Comparison of ENCODE assay signal across 1 cellular context in genomic region chr1:12450090-12450764, GRCh38.
A peak's percentile ranks its signal among the peaks of the same experiment; 100 is the strongest.
TF ChIP-seq lines count a peak whose summit lies in the region.

No MANE protein-coding gene starts in this region.

TF ChIP-seq in K562, 482 proteins besides CTCF, POLR2A, EP300 and RAD21 (continued from another document and continues in another):
- TF ChIP-seq TCF15 (CRISPR knock-in tag; IDR thresholded peaks at IDR 0.05) (0 out of 2 replicates have a peak, but pooled peaks have one; percentile 85), ZNF76 (CRISPR knock-in tag; IDR thresholded peaks at IDR 0.05; ENCODE audit: borderline replicate concordance) (0 out of 2 replicates have a peak, but pooled peaks have one; percentile 62), CBFA2T3 (IDR thresholded peaks at IDR 0.05) (no peak), ZNF592 (IDR thresholded peaks at IDR 0.05) (no peak; the same call in none of the 2 replicates), HOMEZ (CRISPR knock-in tag; IDR thresholded peaks at IDR 0.05) (no peak), SNAPC5 (CRISPR knock-in tag; IDR thresholded peaks at IDR 0.05) (no peak), SMAD3 (CRISPR knock-in tag; conservative IDR thresholded peaks at IDR 0.05) (no peak), ATF4 (CRISPR knock-in tag; IDR thresholded peaks at IDR 0.05) (peak; percentile 51; the same call in 1 of the 2 replicates), PRDM10 (IDR thresholded peaks at IDR 0.05; ENCODE audit: partially characterized antibody) (no peak), ZNF140 (CRISPR knock-in tag; IDR thresholded peaks at IDR 0.05) (peak; percentile 43; the same call in 1 of the 2 replicates), ZNF57 (CRISPR knock-in tag; IDR thresholded peaks at IDR 0.05) (peak; percentile 45; the same call in 1 of the 2 replicates), E2F1 (CRISPR knock-in tag; IDR thresholded peaks at IDR 0.05) (no peak), HLTF (IDR thresholded peaks at IDR 0.05) (no peak), MYBL2 (IDR thresholded peaks at IDR 0.05; ENCODE audit: low read depth) (no peak), MYBL2 (CRISPR knock-in tag; IDR thresholded peaks at IDR 0.05; ENCODE audit: borderline replicate concordance) (no peak), GTF3C2 (IDR thresholded peaks at IDR 0.05; ENCODE audit: borderline replicate concordance, extremely low read depth, insufficient read length) (no peak), ZNF444 (CRISPR knock-in tag; IDR thresholded peaks at IDR 0.05) (no peak), GTF2B (IDR thresholded peaks at IDR 0.05; ENCODE audit: extremely low read depth, insufficient read length) (no peak), ZBTB5 (IDR thresholded peaks at IDR 0.05) (no peak), THRA (IDR thresholded peaks at IDR 0.05) (no peak), ELK1 (CRISPR knock-in tag; IDR thresholded peaks at IDR 0.05) (no peak), MXD1 (CRISPR knock-in tag; IDR thresholded peaks at IDR 0.05; ENCODE audit: borderline replicate concordance, poor library complexity, severe bottlenecking) (no peak), CBX3 (IDR thresholded peaks at IDR 0.05; ENCODE audit: borderline replicate concordance in 1 of 2, low read length in 2 of 2) (no peak)
